ENCODE assay signal across 20 cellular contexts in the genomic region with DNA sequence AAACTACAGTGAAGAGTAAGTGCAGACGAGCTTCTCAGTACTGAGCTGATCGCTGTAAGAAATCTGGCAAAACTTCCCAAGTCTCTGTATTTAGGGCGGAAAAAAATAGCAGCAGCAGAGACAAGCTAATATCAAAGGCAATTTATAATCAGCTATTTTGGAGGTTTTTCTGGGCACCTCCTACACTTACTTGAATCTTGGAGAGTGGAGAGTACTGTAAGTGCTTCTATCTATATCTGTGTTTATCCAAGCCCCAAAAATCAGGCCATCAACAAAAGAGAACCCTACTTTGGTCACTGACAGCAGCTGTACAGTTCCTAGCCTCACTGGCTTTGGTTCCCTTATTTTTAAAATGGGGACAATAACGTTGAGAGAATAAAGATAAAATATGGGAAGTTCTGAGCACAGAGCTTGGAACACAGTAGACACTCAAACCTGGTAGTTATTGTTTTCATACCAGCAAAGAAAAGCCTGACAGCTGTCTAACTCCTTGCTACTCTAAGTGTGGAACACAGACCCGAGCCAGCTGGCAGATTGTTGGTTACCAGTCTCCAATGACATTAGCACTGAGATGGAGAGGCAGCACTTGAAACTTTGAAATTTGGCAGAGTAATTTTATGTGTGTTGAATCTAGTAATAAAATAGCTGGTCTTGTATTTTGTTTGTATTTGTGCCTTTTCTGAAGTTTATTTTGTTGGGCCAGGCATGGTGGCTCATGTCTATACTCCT.
DNase-seq lines count a peak whose midpoint lies in the region; ATAC-seq and TF ChIP-seq lines count a peak whose summit lies in the region.
"Had no signal": no experiment of that assay in that cellular context is flagged by ENCODE, and none has a peak within 500 bp of the region (broad histone marks: within the 10 kb centered on the region; RNA-seq: fewer than 3 reads in every experiment).

No MANE protein-coding gene starts in this region.

- ATAC-seq in activated naive CD4-positive, alpha-beta T cell treated with anti-CD3 and anti-CD28 coated beads, Interleukin-2, amount 50 U/mL, for 72 hours: no peak
- ATAC-seq: stimulated activated memory B cell treated with anti-CD40 and anti-IgM and Interleukin-4, amounts not matched to agents 10 μg/mL and 1 μg/mL and 100 μg/mL, for 72 hours had no signal

- no peak overlapping the region for H3K4ac ChIP-seq in mesenchymal stem cell (ENCODE audit: low read depth in 1 of 2, low read length in 2 of 2)

- H3K4me3 ChIP-seq in fibroblast of the aortic adventitia (ENCODE audit: low read depth, low read length) (no peak overlapping the region), mesenchymal stem cell (ENCODE audit: insufficient read depth in 1 of 2, low read depth in 1 of 2, low read length in 2 of 2) (peak overlapping the region in 1 of 2 experiments; percentile 53)
- H3K4me3 ChIP-seq: breast epithelium, vagina had no signal

- no peak overlapping the region for H2BK120ac ChIP-seq in mesenchymal stem cell (ENCODE audit: low read depth, low read length)

- H3K9me3 Mint-ChIP-seq in activated naive CD4-positive, alpha-beta T cell treated with anti-CD3 and anti-CD28 coated beads, Interleukin-2, amount 50 U/mL, for 72 hours: peaks cover 0 to 4% of the 10 kb centered on the region in 2 donors
- H3K9me3 Mint-ChIP-seq: endodermal cell; memory B cell; stimulated activated memory B cell treated with anti-CD40 and anti-IgM and Interleukin-4, amounts not matched to agents 10 μg/mL and 1 μg/mL and 100 μg/mL, for 72 hours; T-helper 1 cell treated with Interleukin-12 subunit alpha and Interleukin-12 subunit beta and Interleukin-4 antibody, amounts not matched to agents 30 μg/mL and 1 μg/mL, for 36 hours had no signal

- no peak overlapping the region for H3K18ac ChIP-seq in mesenchymal stem cell (ENCODE audit: low read depth in 1 of 2, low read length in 2 of 2)

- H3K79me1 ChIP-seq in mesenchymal stem cell (replicated peaks; ENCODE audit: low read length, poor library complexity, severe bottlenecking): no peaks in the 10 kb centered on the region

- no peak overlapping the region for H4K8ac ChIP-seq in mesenchymal stem cell (ENCODE audit: low read length)

- H3K27me3 ChIP-seq in mesenchymal stem cell (ENCODE audit: control insufficient read depth in 1 of 2, insufficient read depth in 1 of 2, low read length in 2 of 2): no peaks in the 10 kb centered on the region
- H3K27me3 ChIP-seq: breast epithelium, neutrophil, vagina had no signal

- H3K9ac ChIP-seq in mesenchymal stem cell (ENCODE audit: low read length): peak overlapping the region; percentile 67

- H3K14ac ChIP-seq in mesenchymal stem cell (ENCODE audit: low read length in 2 of 2): no peak overlapping the region

- H3K27ac Mint-ChIP-seq in activated naive CD4-positive, alpha-beta T cell treated with anti-CD3 and anti-CD28 coated beads, Interleukin-2, amount 50 U/mL, for 72 hours: no peak overlapping the region
- H3K27ac Mint-ChIP-seq: endodermal cell; memory B cell; stimulated activated memory B cell treated with anti-CD40 and anti-IgM and Interleukin-4, amounts not matched to agents 10 μg/mL and 1 μg/mL and 100 μg/mL, for 72 hours; T-helper 1 cell treated with Interleukin-12 subunit alpha and Interleukin-12 subunit beta and Interleukin-4 antibody, amounts not matched to agents 30 μg/mL and 1 μg/mL, for 36 hours had no signal

- H3K23ac ChIP-seq in mesenchymal stem cell (ENCODE audit: low read length in 2 of 2): no peak overlapping the region

- H2AK5ac ChIP-seq in mesenchymal stem cell (ENCODE audit: low read length, severe bottlenecking): no peak overlapping the region

- no peaks in the 10 kb centered on the region for H3K36me3 Mint-ChIP-seq in activated naive CD4-positive, alpha-beta T cell treated with anti-CD3 and anti-CD28 coated beads, Interleukin-2, amount 50 U/mL, for 72 hours
- H3K36me3 Mint-ChIP-seq: memory B cell; stimulated activated memory B cell treated with anti-CD40 and anti-IgM and Interleukin-4, amounts not matched to agents 10 μg/mL and 1 μg/mL and 100 μg/mL, for 72 hours had no signal

- no peak overlapping the region for H3K4me2 ChIP-seq in mesenchymal stem cell (ENCODE audit: low read length, poor library complexity, severe bottlenecking)

- H3K27ac ChIP-seq in mesenchymal stem cell (ENCODE audit: low read length, poor library complexity, severe bottlenecking): no peak overlapping the region
- H3K27ac ChIP-seq: breast epithelium, neutrophil, vagina had no signal

- no peaks in the 10 kb centered on the region for H3K4me1 ChIP-seq in mesenchymal stem cell (ENCODE audit: control insufficient read depth, insufficient read depth, low read depth, low read length)
- H3K4me1 ChIP-seq: breast epithelium, vagina had no signal

- peak; percentile 57 for DNase-seq in Ammon's horn (ENCODE audit: low spot score)
- DNase-seq in NCI-H1694 treated with DMSO at 0.1 percent for 48 hours (lab: John Stamatoyannopoulos, UW): peak; percentile 40
- peak; percentile 8 for DNase-seq in fibroblast of the aortic adventitia (ENCODE audit: low read depth)
- DNase-seq in mesenchymal stem cell: no peak
- no peak for DNase-seq in germinal center (ENCODE audit: low spot score)
- DNase-seq in SHP77 treated with DMSO at 0.1 percent for 48 hours (lab: John Stamatoyannopoulos, UW): no peak
- no peak for DNase-seq in T-helper 2 cell
- DNase-seq in activated naive CD4-positive, alpha-beta T cell treated with anti-CD3 and anti-CD28 coated beads, Interleukin-2, amount 50 U/mL, for 72 hours (ENCODE audit: low spot score in 2 of 2): no peak
- DNase-seq: activated gamma-delta T cell treated with Interleukin-2 at 50 U/mL for 16 hours; activated T-cell treated with anti-CD3 and anti-CD28 coated beads, Interleukin-2, amount 50 U/mL, for 1 hour; cortex of kidney; endodermal cell; kidney glomerular epithelial cell; NCI-H510A had no signal

- no peak overlapping the region for H2BK5ac ChIP-seq in mesenchymal stem cell (ENCODE audit: low read depth, low read length, poor library complexity, severe bottlenecking)

- no peak for TF ChIP-seq CTCF in fibroblast of the aortic adventitia (IDR thresholded peaks at IDR 0.05; ENCODE audit: insufficient read depth, low read length)

- no peak overlapping the region for H2AFZ ChIP-seq in mesenchymal stem cell (ENCODE audit: low read depth, low read length)

- 71% methylated on average over 5 of the region's 5 CpGs for WGBS in mesenchymal stem cell

- no peak overlapping the region for H2BK12ac ChIP-seq in mesenchymal stem cell (ENCODE audit: low read length in 2 of 2)

- no peaks in the 10 kb centered on the region for H3K36me3 ChIP-seq in mesenchymal stem cell (ENCODE audit: control insufficient read depth in 1 of 2, insufficient read depth in 2 of 2, low read depth in 1 of 2, low read length in 2 of 2)
- H3K36me3 ChIP-seq: breast epithelium, neutrophil, vagina had no signal

- no peak overlapping the region for H4K91ac ChIP-seq in mesenchymal stem cell (ENCODE audit: low read length)

- no peak overlapping the region for H2BK15ac ChIP-seq in mesenchymal stem cell (ENCODE audit: low read depth, poor library complexity, severe bottlenecking)

- no peaks in the 10 kb centered on the region for H3K9me3 ChIP-seq in mesenchymal stem cell (ENCODE audit: control insufficient read depth, low read length)
- H3K9me3 ChIP-seq: breast epithelium, neutrophil, vagina had no signal

Comparison
In these comparisons a context has a peak if more than half of its experiments do, and no peak if none do; other contexts are left out.
1. DNase-seq: peak in Ammon's horn (single experiment), NCI-H1694 treated with DMSO at 0.1 percent for 48 hours (single experiment) and fibroblast of the aortic adventitia (single experiment); none in mesenchymal stem cell (single experiment), germinal center (single experiment), SHP77 treated with DMSO at 0.1 percent for 48 hours (single experiment), T-helper 2 cell (0 of 5) and activated naive CD4-positive, alpha-beta T cell treated with anti-CD3 and anti-CD28 coated beads, Interleukin-2, amount 50 U/mL, for 72 hours (0 of 2).